ENCODE assay signal across 1 cellular context in the genomic region with DNA sequence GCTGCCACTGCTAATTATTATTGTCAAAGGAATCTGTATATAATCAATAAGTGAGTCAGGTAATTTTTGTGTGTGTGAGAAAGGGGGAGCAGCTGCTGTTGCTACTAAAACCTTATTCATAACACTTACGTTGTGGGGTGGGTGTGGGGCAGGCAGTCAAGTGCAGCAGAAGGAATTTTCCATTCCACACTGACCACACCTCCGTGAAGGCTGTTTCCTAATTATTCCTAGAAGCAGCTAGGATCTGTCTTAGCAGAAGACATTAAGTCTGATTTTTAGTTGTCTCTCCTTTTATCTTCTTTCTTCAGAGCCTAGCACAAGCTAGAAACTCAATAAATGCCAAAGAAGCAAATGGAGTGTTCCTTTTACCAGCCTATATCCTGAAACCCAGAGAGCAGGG.
TF ChIP-seq lines count a peak whose summit lies in the region.

No MANE protein-coding gene starts in this region.

TF ChIP-seq in HepG2, 621 proteins besides CTCF, POLR2A, EP300 and RAD21:
- TF ChIP-seq, protein P1, sequence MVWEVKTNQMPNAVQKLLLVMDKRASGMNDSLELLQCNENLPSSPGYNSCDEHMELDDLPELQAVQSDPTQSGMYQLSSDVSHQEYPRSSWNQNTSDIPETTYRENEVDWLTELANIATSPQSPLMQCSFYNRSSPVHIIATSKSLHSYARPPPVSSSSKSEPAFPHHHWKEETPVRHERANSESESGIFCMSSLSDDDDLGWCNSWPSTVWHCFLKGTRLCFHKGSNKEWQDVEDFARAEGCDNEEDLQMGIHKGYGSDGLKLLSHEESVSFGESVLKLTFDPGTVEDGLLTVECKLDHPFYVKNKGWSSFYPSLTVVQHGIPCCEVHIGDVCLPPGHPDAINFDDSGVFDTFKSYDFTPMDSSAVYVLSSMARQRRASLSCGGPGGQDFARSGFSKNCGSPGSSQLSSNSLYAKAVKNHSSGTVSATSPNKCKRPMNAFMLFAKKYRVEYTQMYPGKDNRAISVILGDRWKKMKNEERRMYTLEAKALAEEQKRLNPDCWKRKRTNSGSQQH (CRISPR knock-in tag; IDR thresholded peaks at IDR 0.05; ENCODE audit: low read depth), result no peak
- peak; percentile 69 for TF ChIP-seq BCL6 (CRISPR knock-in tag; IDR thresholded peaks at IDR 0.05)
